In genomic region chr4:146029147-146029546, GRCh38 we compare ENCODE assay signal across 13 cellular contexts.
DNase-seq lines count a peak whose midpoint lies in the region; ATAC-seq and TF ChIP-seq lines count a peak whose summit lies in the region.
"Had no signal": no experiment of that assay in that cellular context is flagged by ENCODE, and none has a peak within 500 bp of the region (broad histone marks: within the 10 kb centered on the region; RNA-seq: fewer than 3 reads in every experiment).

No MANE protein-coding gene starts in this region.

- H3K9me3 ChIP-seq in PC-3 (ENCODE audit: low read length) = no peaks in the 10 kb centered on the region
- H3K9me3 ChIP-seq: gastrocnemius medialis, testis had no signal

- H3K4me3 ChIP-seq in AG04449 (ENCODE audit: low read depth, low read length) = no peak overlapping the region
- H3K4me3 ChIP-seq in PC-3 (ENCODE audit: low read length) = no peak overlapping the region
- H3K4me3 ChIP-seq: gastrocnemius medialis, testis had no signal

- H2AFZ ChIP-seq in PC-3 (ENCODE audit: low read length) = no peak overlapping the region

- peaks cover 6 to 9% of the 10 kb centered on the region in 2 donors for H3K4me1 Mint-ChIP-seq in immature natural killer cell

- POLR2A ChIA-PET in AG04449 (lab: Yijun Ruan, JAX) (no interaction called here), PC-3 (lab: Charles Lee; ENCODE audit: unreplicated experiment) (no interaction called here)

- peaks cover 0 to 14% (median 1%) of the 10 kb centered on the region in 3 donors for H3K27me3 Mint-ChIP-seq in immature natural killer cell (ENCODE audit: low read depth in 3 of 3)

- no peaks in the 10 kb centered on the region for H3K36me3 Mint-ChIP-seq in immature natural killer cell

- no peaks in the 10 kb centered on the region for H4K20me1 ChIP-seq in PC-3 (ENCODE audit: low read length)

- no peaks in the 10 kb centered on the region for H3K9me2 ChIP-seq in PC-3 (replicated peaks; ENCODE audit: low read length)

- H3K9ac ChIP-seq in PC-3 (ENCODE audit: low read length) = no peak overlapping the region
- H3K9ac ChIP-seq: KMS-11 had no signal

- BruUV-seq in PC-3 (replicated peaks; lab: Mats Ljungman, UMichigan) = no TSS peak

- ATAC-seq in GM18909 (IDR thresholded peaks at IDR 0.05; ENCODE audit: poor library complexity, unreplicated experiment) (peak; percentile 44), HG02840 (IDR thresholded peaks at IDR 0.05; ENCODE audit: low FRiP score, unreplicated experiment) (peak; percentile 33), PC-3 (no peak; the same call in 1 of the 2 replicates)
- no peak for ATAC-seq in stimulated activated naive CD8-positive, alpha-beta T cell treated with anti-CD3 and anti-CD28 coated beads, Interleukin-15, Interleukin-2, amounts not matched to agents 100 U/mL and 50 U/mL, for 24 hours
- ATAC-seq: gastrocnemius medialis had no signal

- no peaks in the 10 kb centered on the region for H3K79me2 ChIP-seq in PC-3 (ENCODE audit: low read length)

- no peak overlapping the region for H3K4me3 Mint-ChIP-seq in immature natural killer cell

- H3F3A ChIP-seq in PC-3 (ENCODE audit: low read length, unreplicated experiment) = no peaks in the 10 kb centered on the region

- DNase-seq in AG04449 (ENCODE audit: low read depth, low spot score) (no peak), PC-3 (peak; percentile 32), SHP77 (lab: John Stamatoyannopoulos, UW) (no peak), immature natural killer cell (no peak)
- no peak for DNase-seq in stimulated activated naive CD8-positive, alpha-beta T cell treated with anti-CD3 and anti-CD28 coated beads, Interleukin-15, Interleukin-2, amounts not matched to agents 100 U/mL and 50 U/mL, for 24 hours
- no peak for DNase-seq in stimulated activated CD4-positive, alpha-beta T cell treated with anti-CD3 and anti-CD28 coated beads, Interleukin-2, amount 100 ng/mL, for 48 hours
- DNase-seq: activated CD4-positive, CD25-positive, alpha-beta regulatory T cell; gastrocnemius medialis; stimulated activated CD4-positive, alpha-beta T cell treated with anti-CD3 and anti-CD28 coated beads, Interleukin-12 subunit alpha, Interleukin-12 subunit beta, amount 100 ng/mL, for 4 hours; testis had no signal

- no peak overlapping the region for H3K27ac ChIP-seq in PC-3 (ENCODE audit: low read length)
- H3K27ac ChIP-seq: gastrocnemius medialis, KMS-11, testis had no signal

- H3K27ac Mint-ChIP-seq in immature natural killer cell = no peak overlapping the region

- peaks cover 7% of the 10 kb centered on the region; the same call in 1 of the 2 replicates for H3K27me3 ChIP-seq in PC-3 (ENCODE audit: low read length)
- H3K27me3 ChIP-seq: gastrocnemius medialis, testis had no signal

- H3K9me3 Mint-ChIP-seq in immature natural killer cell = no peaks in the 10 kb centered on the region

- peak; percentile 14 for TF ChIP-seq CTCF in AG04449 (IDR thresholded peaks at IDR 0.05; ENCODE audit: insufficient read depth, low read length, missing control alignments)
- no peak for TF ChIP-seq CTCF in PC-3 (conservative IDR thresholded peaks at IDR 0.05; ENCODE audit: low read depth, low read length)

- H3K36me3 ChIP-seq in PC-3 (ENCODE audit: low read depth, low read length) = no peaks in the 10 kb centered on the region
- H3K36me3 ChIP-seq: gastrocnemius medialis had no signal

- peaks cover 8% of the 10 kb centered on the region for H3K4me1 ChIP-seq in PC-3 (ENCODE audit: insufficient read depth, low read length)
- H3K4me1 ChIP-seq: gastrocnemius medialis had no signal

- H3K4me2 ChIP-seq in PC-3 (ENCODE audit: low read length) = no peak overlapping the region
- H3K4me2 ChIP-seq: KMS-11 had no signal

- intact Hi-C loops in PC-3 (cut with micrococcal nuclease) = no loop called here

- CTCF ChIA-PET in AG04449 (lab: Yijun Ruan, JAX) (interaction anchor here (0.6 to 1.3 kb wide), 3 partner anchors 9 to 887 kb away, joined by 3 to 4 read pairs (median 3); no protein-coding TSS in a partner anchor), PC-3 (lab: Charles Lee) (interaction anchor here (0.6 kb wide), 1 partner anchor 378 kb away, joined by 3 read pairs; no protein-coding TSS in a partner anchor)

Comparison
In these comparisons a context has a peak if more than half of its experiments do, and no peak if none do; other contexts are left out.
1. ATAC-seq: peak in GM18909 (single experiment) and HG02840 (single experiment); none in PC-3 (single experiment) and stimulated activated naive CD8-positive, alpha-beta T cell treated with anti-CD3 and anti-CD28 coated beads, Interleukin-15, Interleukin-2, amounts not matched to agents 100 U/mL and 50 U/mL, for 24 hours (single experiment).